Comparison of ENCODE assay signal across 21 cellular contexts in the genomic region with DNA sequence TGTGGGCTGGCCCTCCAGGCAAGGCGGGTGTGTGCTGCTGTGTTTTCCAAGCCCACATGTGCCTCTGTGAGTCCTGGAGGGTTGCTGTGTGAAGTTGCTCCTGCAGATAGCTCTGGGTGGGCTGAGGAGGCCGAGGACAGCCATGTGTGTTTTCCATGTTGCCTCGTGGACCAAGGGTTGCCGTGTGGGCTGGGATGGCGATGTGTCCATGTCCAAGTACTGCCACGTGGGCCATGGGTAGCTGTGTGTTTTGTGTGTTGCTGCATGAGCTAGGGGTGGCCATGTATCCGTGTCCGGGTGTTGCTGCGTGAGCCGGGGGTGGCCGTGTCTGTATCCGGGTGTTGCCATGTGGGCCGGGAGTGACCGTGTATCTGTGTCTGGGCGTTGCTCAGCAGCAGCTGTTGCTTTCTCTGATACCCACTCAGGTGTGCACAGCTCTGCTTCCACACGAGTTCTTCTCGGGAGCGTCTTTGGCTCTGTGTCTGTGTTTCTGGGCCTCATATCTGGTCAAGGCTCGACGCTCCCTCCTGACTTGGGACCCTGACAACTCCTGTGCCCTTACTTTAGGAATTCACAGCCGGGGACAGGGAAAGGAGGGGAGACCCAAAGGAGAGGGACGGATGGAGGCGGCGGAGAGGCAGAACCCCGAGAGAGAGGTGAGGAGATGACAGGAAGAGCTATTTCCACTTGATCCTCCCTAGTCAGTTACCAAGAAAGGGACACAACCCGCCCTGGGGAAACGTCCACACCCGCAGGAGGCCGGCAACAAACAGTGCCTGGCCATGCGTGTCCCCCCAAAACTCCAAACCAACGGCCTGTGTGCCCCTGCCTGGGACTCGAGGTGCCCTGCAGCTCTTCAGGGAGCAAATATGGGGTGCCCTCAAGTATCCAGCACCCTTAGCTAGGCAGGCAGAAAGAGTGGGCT.
DNase-seq lines count a peak whose midpoint lies in the region; ATAC-seq, FAIRE-seq and TF ChIP-seq lines count a peak whose summit lies in the region.
"Had no signal": no experiment of that assay in that cellular context is flagged by ENCODE, and none has a peak within 500 bp of the region (broad histone marks: within the 10 kb centered on the region; RNA-seq: fewer than 3 reads in every experiment).

No MANE protein-coding gene starts in this region.

- no peak overlapping the region for H3K9ac ChIP-seq in HepG2 (ENCODE audit: insufficient read depth, low read depth, low read length)
- H3K9ac ChIP-seq in trophoblast cell (ENCODE audit: low read length) = no peak overlapping the region
- H3K9ac ChIP-seq: BLaER1 treated with 17β-estradiol and CSF1 and Interleukin-3, amounts not matched to agents 10 nM and 100 nM had no signal

- H3K27me3 ChIP-seq in left ventricle myocardium inferior (ENCODE audit: low read depth) (peaks cover 3% of the 10 kb centered on the region), right atrium auricular region (no peaks in the 10 kb centered on the region), HepG2 (ENCODE audit: control insufficient read depth in 1 of 2, insufficient read depth in 2 of 2, low read length in 2 of 2) (peaks cover 4 to 66% of the 10 kb centered on the region in 2 experiments), trophoblast cell (ENCODE audit: insufficient read depth, low read length) (no peaks in the 10 kb centered on the region)
- H3K27me3 ChIP-seq: BLaER1 treated with 17β-estradiol and CSF1 and Interleukin-3, amounts not matched to agents 10 nM and 100 nM had no signal

- TF ChIP-seq EP300 in HepG2 (IDR thresholded peaks at IDR 0.05; ENCODE audit: low read depth in 2 of 2, low read length in 2 of 2) = no peak
- TF ChIP-seq EP300 in HepG2 (CRISPR knock-in tag; IDR thresholded peaks at IDR 0.05; ENCODE audit: borderline replicate concordance) = no peak

- ATAC-seq in HepG2 (no peak), GM21723 (IDR thresholded peaks at IDR 0.05; ENCODE audit: unreplicated experiment) (no peak)
- ATAC-seq: Panc1, SK-N-SH treated with all-trans-retinoic acid at 6 μM for 48 hours had no signal

- POLR2A ChIA-PET in HepG2 (lab: Yijun Ruan, JAX) = no interaction called here

- in situ Hi-C loops in HepG2 (cut with HindIII; ENCODE audit: extremely low pct_ligation_motif_present, low pct_unique_long_range_greater_than_20kb) = no loop called here

- H3K23ac ChIP-seq in trophoblast cell (ENCODE audit: low read length) = no peak overlapping the region

- intact Hi-C loops in left ventricle myocardium inferior (cut with micrococcal nuclease) (no loop called here), HepG2 (cut with micrococcal nuclease; ENCODE audit: unreplicated experiment) (no loop called here)

- peak overlapping the region; percentile 2 for H4K91ac ChIP-seq in trophoblast cell (ENCODE audit: low read depth, low read length)

- TF ChIP-seq POLR2A in HepG2 (IDR thresholded peaks at IDR 0.05; ENCODE audit: insufficient read depth in 1 of 2, low read depth in 2 of 2, low read length in 2 of 2) = no peak

- 37% methylated on average over 16 of the region's 32 CpGs for WGBS in HepG2 (ENCODE audit: low lambda C conversion rate)
- no CpG with 5 or more reads among the region's 32 CpGs for WGBS in trophoblast cell (ENCODE audit: extremely low coverage, insufficient coverage, insufficient read length)

- no peak overlapping the region for H3K14ac ChIP-seq in trophoblast cell (ENCODE audit: low read length)

- H3K36me3 ChIP-seq in left ventricle myocardium inferior (no peaks in the 10 kb centered on the region), right atrium auricular region (no peaks in the 10 kb centered on the region), HepG2 (replicated peaks in 1 of 2; ENCODE audit: control insufficient read depth in 1 of 2, insufficient read depth in 2 of 2, low read length in 2 of 2) (no peaks in the 10 kb centered on the region), trophoblast cell (ENCODE audit: control insufficient read depth in 1 of 2, insufficient read depth in 2 of 2, low read length in 2 of 2) (no peaks in the 10 kb centered on the region)
- H3K36me3 ChIP-seq: BLaER1 treated with 17β-estradiol and CSF1 and Interleukin-3, amounts not matched to agents 10 nM and 100 nM had no signal

- TF ChIP-seq RAD21 in HepG2 (CRISPR knock-in tag; IDR thresholded peaks at IDR 0.05) = no peak

- H3K18ac ChIP-seq in trophoblast cell (ENCODE audit: low read length) = no peak overlapping the region

- CTCF ChIA-PET in HepG2 (lab: Yijun Ruan, JAX; ENCODE audit: low intra/inter-chr PET ratio, low total read pairs) = no interaction called here

- H2BK120ac ChIP-seq in trophoblast cell (ENCODE audit: insufficient read depth, low read length, poor library complexity) = peak overlapping the region; percentile 5

- BruUV-seq in HepG2 (replicated peaks; lab: Mats Ljungman, UMichigan) = no TSS peak

- FAIRE-seq in HepG2 (lab: Jason Lieb, UNC) = no peak
- FAIRE-seq: GM12891, H54, HTR-8/SVneo had no signal

- H3K4me1 ChIP-seq in left ventricle myocardium inferior (peaks cover 12% of the 10 kb centered on the region), right atrium auricular region (peaks cover 0 to 16% of the 10 kb centered on the region in 2 donors), HepG2 (ENCODE audit: insufficient read depth, low read length) (no peaks in the 10 kb centered on the region), trophoblast cell (ENCODE audit: control insufficient read depth in 1 of 2, insufficient read depth in 2 of 2, low read length in 2 of 2) (peaks cover 14 to 22% of the 10 kb centered on the region in 2 experiments)

- H2BK12ac ChIP-seq in trophoblast cell (ENCODE audit: low read length) = no peak overlapping the region

- H3K79me2 ChIP-seq in HepG2 (ENCODE audit: insufficient read depth, low read length) (no peaks in the 10 kb centered on the region), trophoblast cell (ENCODE audit: control insufficient read depth, insufficient read depth, low read length, poor library complexity) (peaks cover 1% of the 10 kb centered on the region)

- H2AK5ac ChIP-seq in trophoblast cell (ENCODE audit: low read length) = no peak overlapping the region

- H3K4me3 ChIP-seq in left ventricle myocardium inferior (no peak overlapping the region), right atrium auricular region (no peak overlapping the region), HepG2 (replicated peaks in 1 of 3; ENCODE audit: insufficient read depth in 1 of 3, low read depth in 2 of 3, low read length in 3 of 3) (no peak overlapping the region), trophoblast cell (ENCODE audit: low read depth, low read length) (peak overlapping the region; percentile 33)
- H3K4me3 ChIP-seq: BLaER1 treated with 17β-estradiol and CSF1 and Interleukin-3, amounts not matched to agents 10 nM and 100 nM had no signal

- H3K27ac ChIP-seq in left ventricle myocardium inferior (replicated peaks) (no peak overlapping the region), right atrium auricular region (no peak overlapping the region), HepG2 (ENCODE audit: extremely low read length, insufficient read depth, low read length) (no peak overlapping the region), trophoblast cell (ENCODE audit: low read depth, low read length) (no peak overlapping the region)
- H3K27ac ChIP-seq: BLaER1 treated with 17β-estradiol and CSF1 and Interleukin-3, amounts not matched to agents 10 nM and 100 nM; HL-60 had no signal

- peaks cover 16% of the 10 kb centered on the region for H3K9me3 ChIP-seq in left ventricle myocardium inferior (replicated peaks)
- no peaks in the 10 kb centered on the region for H3K9me3 ChIP-seq in right atrium auricular region
- H3K9me3 ChIP-seq in HepG2 (ENCODE audit: low read length) = no peaks in the 10 kb centered on the region
- H3K9me3 ChIP-seq in trophoblast cell (ENCODE audit: insufficient read depth, low read depth, low read length) = no peaks in the 10 kb centered on the region

- H4K20me1 ChIP-seq in HepG2 (ENCODE audit: insufficient read depth, low read length) = no peaks in the 10 kb centered on the region
- H4K20me1 ChIP-seq: BLaER1 treated with 17β-estradiol and CSF1 and Interleukin-3, amounts not matched to agents 10 nM and 100 nM had no signal

- DNase-seq in left ventricle myocardium inferior (peak; percentile 7), right atrium auricular region (ENCODE audit: low spot score) (no peak), HepG2 (ENCODE audit: low spot score) (no peak), trophoblast cell (no peak), DMS 273 (lab: John Stamatoyannopoulos, UW; ENCODE audit: unreplicated experiment) (no peak), EL (no peak), HCEC 1CT (no peak)
- DNase-seq: 8988T, GF-D8, NCI-H1105, NCI-H1694, NCI-H524, SHP77 had no signal

- no peak overlapping the region for H3K4ac ChIP-seq in trophoblast cell (ENCODE audit: low read depth, low read length)

- peaks cover 2% of the 10 kb centered on the region for H3K79me1 ChIP-seq in trophoblast cell (ENCODE audit: low read length)

- TF ChIP-seq CTCF in left ventricle myocardium inferior (IDR thresholded peaks at IDR 0.05; ENCODE audit: borderline replicate concordance) (no peak), right atrium auricular region (IDR thresholded peaks at IDR 0.05) (no peak), HepG2 (CRISPR knock-in tag; IDR thresholded peaks at IDR 0.05) (no peak)

- H2AFZ ChIP-seq in HepG2 (ENCODE audit: low read length) = no peak overlapping the region
- no peak overlapping the region for H2AFZ ChIP-seq in trophoblast cell (ENCODE audit: insufficient read depth, low read length, poor library complexity)

- no peak overlapping the region for H4K8ac ChIP-seq in trophoblast cell (ENCODE audit: low read depth, low read length)

- no peak overlapping the region for H2BK5ac ChIP-seq in trophoblast cell (ENCODE audit: low read depth, low read length, poor library complexity)

- no peak overlapping the region for H4K12ac ChIP-seq in trophoblast cell (ENCODE audit: low read depth, low read length)

- H3K4me2 ChIP-seq in HepG2 (ENCODE audit: low read depth, low read length) (no peak overlapping the region), trophoblast cell (ENCODE audit: low read length) (no peak overlapping the region)

TF ChIP-seq in HepG2, 621 proteins besides CTCF, POLR2A, EP300 and RAD21 (continues in another document):
- TF ChIP-seq BCL3 (CRISPR knock-in tag; IDR thresholded peaks at IDR 0.05) (no peak), NPAS2 (CRISPR knock-in tag; IDR thresholded peaks at IDR 0.05; ENCODE audit: borderline replicate concordance) (no peak)
